27 cellular contexts compared by ENCODE assay signal in the genomic region with DNA sequence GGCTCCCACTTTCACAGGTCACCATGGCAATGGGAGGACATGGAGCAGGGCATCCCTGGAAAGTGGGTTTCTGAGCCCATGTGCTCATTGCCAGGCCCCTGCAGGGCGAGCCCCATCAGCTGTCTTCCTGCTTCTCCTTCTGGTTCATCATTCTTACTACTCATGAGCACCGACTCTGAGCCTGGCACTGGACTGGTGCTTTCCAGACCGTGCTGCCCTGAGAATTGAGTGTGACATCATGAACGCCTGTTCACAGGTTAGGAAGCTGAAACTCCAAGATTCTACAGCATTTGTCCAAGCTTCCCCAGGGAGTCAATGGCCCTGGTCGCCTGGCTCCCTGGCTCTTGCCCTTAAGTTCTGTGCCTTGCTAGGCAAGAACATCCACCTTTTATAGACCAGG.
"Had no signal": no experiment of that assay in that cellular context is flagged by ENCODE, and none has a peak within 500 bp of the region (broad histone marks: within the 10 kb centered on the region; RNA-seq: fewer than 3 reads in every experiment).

No MANE protein-coding gene starts in this region.

- H3K36me3 Mint-ChIP-seq: natural killer cell treated with Interleukin-12 subunit alpha and Interleukin-12 subunit beta and Interleukin-15 and Interleukin-18, amount 100 ng/mL, for 72 hours had no signal

- H3K4me1 Mint-ChIP-seq: endodermal cell; neural crest cell; stimulated activated naive CD8-positive, alpha-beta T cell treated with anti-CD3 and anti-CD28 coated beads, Interleukin-15, amount 100 ng/mL, for 72 hours had no signal

- H3K4me3 Mint-ChIP-seq: dendritic cell treated with granulocyte-macrophage colony-stimulating factor and Interleukin-4, amounts not matched to agents 40 ng/mL and 50 ng/mL, for 4 days; endodermal cell; natural killer cell treated with Interleukin-12 subunit alpha and Interleukin-12 subunit beta and Interleukin-15 and Interleukin-18, amount 100 ng/mL, for 72 hours; neural crest cell; stimulated activated naive CD8-positive, alpha-beta T cell treated with anti-CD3 and anti-CD28 coated beads, Interleukin-15, amount 100 ng/mL, for 72 hours had no signal

- H3K9me3 Mint-ChIP-seq: endodermal cell had no signal

- H3K27me3 ChIP-seq: foreskin keratinocyte, hepatocyte, neutrophil, right lobe of liver, transverse colon, upper lobe of right lung, uterus had no signal

- H3K4me1 ChIP-seq: foreskin keratinocyte, gastroesophageal sphincter, heart left ventricle, lower lobe of right lung, pancreas, right lobe of liver, suprapubic skin, transverse colon, upper lobe of right lung, uterus had no signal

- H3K27ac ChIP-seq: epithelial cell of prostate, foreskin keratinocyte, gastroesophageal sphincter, heart left ventricle, hepatocyte, lower lobe of right lung, neutrophil, pancreas, right lobe of liver, suprapubic skin, transverse colon, upper lobe of right lung, uterus had no signal

- ATAC-seq: esophagus mucosa; foreskin keratinocyte; gastroesophageal sphincter; heart left ventricle; left cardiac atrium; left ventricle myocardium superior; lower lobe of right lung; natural killer cell treated with Interleukin-12 subunit alpha and Interleukin-12 subunit beta and Interleukin-15 and Interleukin-18, amount 100 ng/mL, for 72 hours; pancreas; right lobe of liver; stimulated activated naive CD8-positive, alpha-beta T cell treated with anti-CD3 and anti-CD28 coated beads, Interleukin-15, amount 100 ng/mL, for 72 hours; upper lobe of right lung had no signal

- H3K4me3 ChIP-seq: gastroesophageal sphincter, heart left ventricle, hepatocyte, lower lobe of right lung, pancreas, right lobe of liver, suprapubic skin, transverse colon, upper lobe of right lung, uterus had no signal

- H3K27me3 Mint-ChIP-seq: dendritic cell treated with granulocyte-macrophage colony-stimulating factor and Interleukin-4, amounts not matched to agents 40 ng/mL and 50 ng/mL, for 4 days; stimulated activated naive CD8-positive, alpha-beta T cell treated with anti-CD3 and anti-CD28 coated beads, Interleukin-15, amount 100 ng/mL, for 72 hours had no signal

- H3K9me3 ChIP-seq: gastroesophageal sphincter, heart left ventricle, lower lobe of right lung, neutrophil, pancreas, right lobe of liver, suprapubic skin, transverse colon, upper lobe of right lung, uterus had no signal

- H3K36me3 ChIP-seq: gastroesophageal sphincter, heart left ventricle, lower lobe of right lung, neutrophil, pancreas, right lobe of liver, suprapubic skin, transverse colon, upper lobe of right lung, uterus had no signal

- DNase-seq: effector CD8-positive, alpha-beta T cell; endodermal cell; foreskin keratinocyte; heart left ventricle; left cardiac atrium; left ventricle myocardium superior; lower lobe of right lung; pancreas; retina; small intestine; stimulated activated CD4-positive, alpha-beta T cell treated with anti-CD3 and anti-CD28 coated beads, Interleukin-15, amount 100 ng/mL, for 24 hours; stimulated activated CD4-positive, alpha-beta T cell treated with anti-CD3 and anti-CD28 coated beads, Interleukin-2, amount 100 ng/mL, for 48 hours; stimulated activated naive CD4-positive, alpha-beta T cell; stimulated activated naive CD8-positive, alpha-beta T cell treated with anti-CD3 and anti-CD28 coated beads, Interleukin-15, amount 100 ng/mL, for 72 hours; transverse colon; upper lobe of right lung; uterus had no signal

- H3K27ac Mint-ChIP-seq: dendritic cell treated with granulocyte-macrophage colony-stimulating factor and Interleukin-4, amounts not matched to agents 40 ng/mL and 50 ng/mL, for 4 days; endodermal cell; natural killer cell treated with Interleukin-12 subunit alpha and Interleukin-12 subunit beta and Interleukin-15 and Interleukin-18, amount 100 ng/mL, for 72 hours had no signal
